23 cellular contexts compared by ENCODE assay signal in the genomic region with DNA sequence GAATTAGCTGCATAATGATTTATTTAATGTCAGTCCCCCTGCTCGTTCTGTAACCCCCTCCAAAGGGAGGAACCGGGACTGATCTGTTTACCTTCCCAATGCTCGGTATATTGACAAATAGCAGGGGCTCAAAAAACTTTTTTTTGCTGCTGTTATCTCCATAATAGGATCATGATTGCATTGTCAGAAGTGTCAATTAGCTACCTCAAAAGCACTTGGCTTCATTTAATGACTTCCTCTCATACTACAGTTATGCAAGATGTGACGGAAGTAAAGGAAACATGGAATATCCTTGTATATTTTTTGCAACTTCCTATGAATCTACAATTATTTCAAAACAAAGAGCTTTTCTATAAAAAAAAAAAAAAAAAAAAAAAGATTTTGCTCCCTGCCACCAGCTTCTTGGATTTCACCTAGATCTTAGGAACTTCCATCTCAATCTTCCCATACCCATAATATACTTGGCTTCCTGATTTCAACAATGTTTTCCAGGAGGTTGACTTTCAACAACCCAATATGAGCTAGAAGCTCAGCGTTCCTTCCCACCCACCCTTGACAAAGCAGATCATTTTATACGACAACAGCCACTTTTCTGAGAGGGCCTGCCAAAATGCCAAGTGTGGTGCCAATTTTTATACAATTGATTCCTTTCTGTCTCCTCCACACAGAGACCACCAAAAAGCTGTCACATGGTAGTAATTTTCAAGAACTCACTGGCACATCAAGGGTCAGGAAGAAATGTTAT.
DNase-seq lines count a peak whose midpoint lies in the region; ATAC-seq lines count a peak whose summit lies in the region.
"Had no signal": no experiment of that assay in that cellular context is flagged by ENCODE, and none has a peak within 500 bp of the region (broad histone marks: within the 10 kb centered on the region; RNA-seq: fewer than 3 reads in every experiment).

No MANE protein-coding gene starts in this region.

- DNase-seq in NCI-H2029 (lab: John Stamatoyannopoulos, UW): peak; percentile 40
- no peak for DNase-seq in NCI-H2029 treated with DMSO at 0.1 percent for 48 hours (lab: John Stamatoyannopoulos, UW)
- peak; percentile 15 for DNase-seq in NCI-H1105 (lab: John Stamatoyannopoulos, UW)
- DNase-seq in dermis blood vessel endothelial cell: peak; percentile 31
- no peak for DNase-seq in naive thymus-derived CD8-positive, alpha-beta T cell
- no peak for DNase-seq in activated CD4-positive, alpha-beta T cell treated with anti-CD3 and anti-CD28 coated beads, Interleukin-2, amount 10 ng/mL, durations not matched to agents 7 days and 5 days
- no peak for DNase-seq in mucosa of gallbladder (ENCODE audit: low spot score)
- DNase-seq: 8988T; activated CD4-positive, alpha-beta T cell treated with anti-CD3 and anti-CD28 coated beads for 4 hours; activated CD8-positive, alpha-beta memory T cell treated with anti-CD3 and anti-CD28 coated beads, Interleukin-2, amount 50 U/mL, for 48 hours; activated effector memory CD4-positive, alpha-beta T cell treated with anti-CD3 and anti-CD28 coated beads, Interleukin-2, amount 50 U/mL, for 16 hours; amniotic stem cell; erythroblast; GDM1; NCI-H1436 treated with DMSO at 0.1 percent for 48 hours; NCI-H510A treated with DMSO at 0.1 percent for 48 hours; PC-9; stimulated activated CD4-positive, alpha-beta T cell treated with anti-CD3 and anti-CD28 coated beads, Interleukin-2, amount 100 ng/mL, for 24 hours had no signal

- no peaks in the 10 kb centered on the region for H3K27me3 ChIP-seq in thymus (ENCODE audit: control insufficient read depth, insufficient read depth)
- H3K27me3 ChIP-seq: BLaER1 had no signal

- no peaks in the 10 kb centered on the region for H3K4me1 Mint-ChIP-seq in naive thymus-derived CD8-positive, alpha-beta T cell
- H3K4me1 Mint-ChIP-seq in activated CD4-positive, alpha-beta T cell treated with anti-CD3 and anti-CD28 coated beads, Interleukin-2, amount 10 ng/mL, durations not matched to agents 7 days and 5 days: no peaks in the 10 kb centered on the region

- WGBS in thymus: 23% methylated on average over 6 of the region's 6 CpGs

- H3K4me1 ChIP-seq in thymus (ENCODE audit: control insufficient read depth, insufficient read depth, low read length): no peaks in the 10 kb centered on the region
- H3K4me1 ChIP-seq: BLaER1, gastroesophageal sphincter had no signal

- H3K9me3 Mint-ChIP-seq in naive thymus-derived CD8-positive, alpha-beta T cell: no peaks in the 10 kb centered on the region
- no peaks in the 10 kb centered on the region for H3K9me3 Mint-ChIP-seq in activated CD4-positive, alpha-beta T cell treated with anti-CD3 and anti-CD28 coated beads, Interleukin-2, amount 10 ng/mL, durations not matched to agents 7 days and 5 days

- H3K9me3 ChIP-seq in thymus (ENCODE audit: control insufficient read depth): no peaks in the 10 kb centered on the region
- H3K9me3 ChIP-seq: BLaER1, gastroesophageal sphincter had no signal

- H3K27ac Mint-ChIP-seq in naive thymus-derived CD8-positive, alpha-beta T cell: peak overlapping the region in 1 of 10 donors; percentile 29
- no peak overlapping the region for H3K27ac Mint-ChIP-seq in activated CD4-positive, alpha-beta T cell treated with anti-CD3 and anti-CD28 coated beads, Interleukin-2, amount 10 ng/mL, durations not matched to agents 7 days and 5 days

- no peaks in the 10 kb centered on the region for H3K36me3 Mint-ChIP-seq in naive thymus-derived CD8-positive, alpha-beta T cell
- no peaks in the 10 kb centered on the region for H3K36me3 Mint-ChIP-seq in activated CD4-positive, alpha-beta T cell treated with anti-CD3 and anti-CD28 coated beads, Interleukin-2, amount 10 ng/mL, durations not matched to agents 7 days and 5 days (ENCODE audit: low read depth)

- no peak overlapping the region for H3K4me3 ChIP-seq in thymus (ENCODE audit: low read length)
- H3K4me3 ChIP-seq: BLaER1, gastroesophageal sphincter, K562, PC-9 had no signal

- H3K27me3 Mint-ChIP-seq in naive thymus-derived CD8-positive, alpha-beta T cell: peaks cover 7 to 39% (median 17%) of the 10 kb centered on the region in 5 donors
- H3K27me3 Mint-ChIP-seq in activated CD4-positive, alpha-beta T cell treated with anti-CD3 and anti-CD28 coated beads, Interleukin-2, amount 10 ng/mL, durations not matched to agents 7 days and 5 days: peaks cover 19% of the 10 kb centered on the region

- CTCF ChIA-PET in activated CD4-positive, alpha-beta T cell treated with anti-CD3 and anti-CD28 coated beads, Interleukin-2, amount 10 ng/mL, durations not matched to agents 7 days and 5 days (lab: Charles Lee): interaction anchor here (1.4 kb wide), 1 partner anchor 30 kb away, joined by 3 read pairs; no protein-coding TSS in a partner anchor

- peak overlapping the region; percentile 33 for H3K27ac ChIP-seq in thymus (ENCODE audit: low read depth)
- H3K27ac ChIP-seq: BLaER1, PC-9 had no signal

- no peak for ATAC-seq in naive thymus-derived CD8-positive, alpha-beta T cell
- ATAC-seq: HCT116, K562 had no signal

- H3K36me3 ChIP-seq in thymus (ENCODE audit: control insufficient read depth, insufficient read depth): no peaks in the 10 kb centered on the region
- H3K36me3 ChIP-seq: BLaER1, gastroesophageal sphincter had no signal

- POLR2A ChIA-PET in naive thymus-derived CD8-positive, alpha-beta T cell (lab: Charles Lee): no interaction called here
- POLR2A ChIA-PET in activated CD4-positive, alpha-beta T cell treated with anti-CD3 and anti-CD28 coated beads, Interleukin-2, amount 10 ng/mL, durations not matched to agents 7 days and 5 days (lab: Charles Lee): no interaction called here

- no peak overlapping the region for H3K4me3 Mint-ChIP-seq in naive thymus-derived CD8-positive, alpha-beta T cell
- no peak overlapping the region for H3K4me3 Mint-ChIP-seq in activated CD4-positive, alpha-beta T cell treated with anti-CD3 and anti-CD28 coated beads, Interleukin-2, amount 10 ng/mL, durations not matched to agents 7 days and 5 days

Comparison
In these comparisons a context has a peak if more than half of its experiments do, and no peak if none do; other contexts are left out.
1. DNase-seq: peak in NCI-H2029 (single experiment), NCI-H1105 (single experiment) and dermis blood vessel endothelial cell (single experiment); none in NCI-H2029 treated with DMSO at 0.1 percent for 48 hours (single experiment), naive thymus-derived CD8-positive, alpha-beta T cell (0 of 10), activated CD4-positive, alpha-beta T cell treated with anti-CD3 and anti-CD28 coated beads, Interleukin-2, amount 10 ng/mL, durations not matched to agents 7 days and 5 days (single experiment) and mucosa of gallbladder (single experiment).